Comparison of ENCODE assay signal across 9 cellular contexts in the genomic region with DNA sequence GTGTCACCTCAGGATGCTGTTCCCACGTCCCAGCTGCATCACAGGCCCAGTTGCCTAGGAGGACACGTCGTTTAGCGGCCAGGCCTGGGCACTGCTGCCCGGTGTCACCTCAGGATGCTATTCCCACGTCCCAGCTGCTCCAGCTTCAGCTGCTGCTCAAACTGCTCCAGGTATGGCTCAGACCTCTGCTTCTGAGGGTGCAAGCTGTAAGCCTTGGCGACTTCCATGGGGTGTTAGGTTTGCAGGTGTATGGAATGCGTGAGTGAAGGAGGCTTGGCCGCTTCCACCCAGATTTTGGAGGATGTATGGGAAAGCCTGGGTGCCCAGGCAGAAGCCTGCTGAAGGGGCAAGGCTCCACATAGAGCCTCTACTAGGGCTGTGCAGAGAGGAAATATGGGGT.
"Had no signal": no experiment of that assay in that cellular context is flagged by ENCODE, and none has a peak within 500 bp of the region (broad histone marks: within the 10 kb centered on the region; RNA-seq: fewer than 3 reads in every experiment).

No MANE protein-coding gene starts in this region.

- H3K36me3 Mint-ChIP-seq: IgD-negative memory B cell had no signal

- H3K4me3 Mint-ChIP-seq: HFFc6, IgD-negative memory B cell had no signal

- H3K4me3 ChIP-seq: GM23248, HAP-1 had no signal

- H3K9me3 ChIP-seq: HAP-1 had no signal

- H3K9me3 Mint-ChIP-seq: IgD-negative memory B cell had no signal

- DNase-seq: GM23248, GOT3, H7, HFFc6 had no signal

- H3K4me1 Mint-ChIP-seq: IgD-negative memory B cell had no signal

- H2AFZ ChIP-seq: GM23248 had no signal

- H3K4me1 ChIP-seq: HAP-1 had no signal

- H3K9ac ChIP-seq: GM23248 had no signal

- H3K36me3 ChIP-seq: HAP-1 had no signal

- H3K27ac ChIP-seq: GM23248, HL-60 had no signal

- ATAC-seq: HCT116, HepG2 had no signal

- H3K27ac Mint-ChIP-seq: HFFc6, IgD-negative memory B cell had no signal
